In the genomic region with DNA sequence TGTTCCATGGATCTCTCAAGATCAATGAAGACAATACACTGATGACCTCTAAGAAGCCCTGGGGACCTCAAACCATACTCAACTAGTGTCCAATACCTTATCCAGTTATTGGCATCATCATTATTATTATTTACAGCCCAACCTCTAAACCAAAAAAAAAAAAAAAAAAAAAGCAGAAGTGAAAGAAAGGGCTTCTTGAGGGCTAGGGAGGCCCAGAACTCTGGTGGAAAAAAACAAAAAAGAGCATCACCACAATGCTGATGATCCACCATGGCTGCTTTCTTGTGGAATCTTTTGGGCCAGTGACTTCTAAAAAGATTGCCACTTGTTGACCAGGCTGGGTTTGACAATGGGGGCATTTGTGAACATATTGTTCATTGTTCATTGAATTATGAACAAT, we compare ENCODE assay signal across 15 cellular contexts.
DNase-seq lines count a peak whose midpoint lies in the region; ATAC-seq and TF ChIP-seq lines count a peak whose summit lies in the region.
"Had no signal": no experiment of that assay in that cellular context is flagged by ENCODE, and none has a peak within 500 bp of the region (broad histone marks: within the 10 kb centered on the region; RNA-seq: fewer than 3 reads in every experiment).

No MANE protein-coding gene starts in this region.

- TF ChIP-seq CTCF in HFFc6 (IDR thresholded peaks at IDR 0.05): no peak

- no peaks in the 10 kb centered on the region for H3K27me3 ChIP-seq in mesenchymal stem cell (ENCODE audit: control insufficient read depth in 1 of 2, insufficient read depth in 1 of 2, low read length in 2 of 2)
- H3K27me3 ChIP-seq: brain microvascular endothelial cell had no signal

- no peak overlapping the region for H2BK12ac ChIP-seq in mesenchymal stem cell (ENCODE audit: low read length in 2 of 2)

- H3K27ac Mint-ChIP-seq in HFFc6: peak overlapping the region; percentile 85
- H3K27ac Mint-ChIP-seq: T-helper 17 cell had no signal

- no peak overlapping the region for H2BK15ac ChIP-seq in mesenchymal stem cell (ENCODE audit: low read depth, poor library complexity, severe bottlenecking)

- H3K4ac ChIP-seq in mesenchymal stem cell (ENCODE audit: low read depth in 1 of 2, low read length in 2 of 2): no peak overlapping the region

- H3K27me3 Mint-ChIP-seq in HFFc6 (ENCODE audit: insufficient read depth): no peaks in the 10 kb centered on the region

- no peak overlapping the region for H3K9ac ChIP-seq in mesenchymal stem cell (ENCODE audit: low read length)

- no peak overlapping the region for H2BK5ac ChIP-seq in mesenchymal stem cell (ENCODE audit: low read depth, low read length, poor library complexity, severe bottlenecking)

- H3K4me1 Mint-ChIP-seq in HFFc6 (ENCODE audit: low read depth): peaks cover 48% of the 10 kb centered on the region

- intact Hi-C loops in posterior vena cava (cut with DNase I): no loop called here

- H4K8ac ChIP-seq in mesenchymal stem cell (ENCODE audit: low read length): no peak overlapping the region

- H3K79me1 ChIP-seq in mesenchymal stem cell (replicated peaks; ENCODE audit: low read length, poor library complexity, severe bottlenecking): no peaks in the 10 kb centered on the region

- H3K23ac ChIP-seq in mesenchymal stem cell (ENCODE audit: low read length in 2 of 2): no peak overlapping the region

- H3K9me3 ChIP-seq in mesenchymal stem cell (ENCODE audit: control insufficient read depth, low read length): no peaks in the 10 kb centered on the region

- peak; percentile 65 for ATAC-seq in HG03457 (IDR thresholded peaks at IDR 0.05; ENCODE audit: unreplicated experiment)
- ATAC-seq: T-helper 17 cell had no signal

- no peak overlapping the region for H3K14ac ChIP-seq in mesenchymal stem cell (ENCODE audit: low read length in 2 of 2)

- DNase-seq in SIG-M5 treated with dmso at 0.1 percent for 504 hours (lab: John Stamatoyannopoulos, UW; ENCODE audit: unreplicated experiment) (peak; percentile 49), SIG-M5 (lab: John Stamatoyannopoulos, UW) (no peak), HFFc6 (no peak), mesenchymal stem cell (no peak), posterior vena cava (ENCODE audit: low spot score) (no peak), dermis blood vessel endothelial cell (no peak), OCI-M2 (lab: John Stamatoyannopoulos, UW; ENCODE audit: unreplicated experiment) (no peak)
- DNase-seq: brain microvascular endothelial cell; DMS79; islet precursor cell; KBM-7; stimulated activated CD4-positive, alpha-beta T cell treated with anti-CD3 and anti-CD28 coated beads, Interleukin-2, amount 100 ng/mL, for 48 hours; T-helper 17 cell had no signal

- H4K91ac ChIP-seq in mesenchymal stem cell (ENCODE audit: low read length): no peak overlapping the region

- no peak overlapping the region for H2AK5ac ChIP-seq in mesenchymal stem cell (ENCODE audit: low read length, severe bottlenecking)

- H3K9me3 Mint-ChIP-seq in HFFc6: no peaks in the 10 kb centered on the region

- H3K4me2 ChIP-seq in mesenchymal stem cell (ENCODE audit: low read length, poor library complexity, severe bottlenecking): no peak overlapping the region

- no peaks in the 10 kb centered on the region for H3K4me1 ChIP-seq in mesenchymal stem cell (ENCODE audit: control insufficient read depth, insufficient read depth, low read depth, low read length)

- peak overlapping the region; percentile 73 for H3K4me3 Mint-ChIP-seq in HFFc6
- H3K4me3 Mint-ChIP-seq: T-helper 17 cell had no signal

- no peak overlapping the region for H3K27ac ChIP-seq in mesenchymal stem cell (ENCODE audit: low read length, poor library complexity, severe bottlenecking)
- H3K27ac ChIP-seq: 22Rv1, brain microvascular endothelial cell had no signal

- no peaks in the 10 kb centered on the region for H3K36me3 ChIP-seq in mesenchymal stem cell (ENCODE audit: control insufficient read depth in 1 of 2, insufficient read depth in 2 of 2, low read depth in 1 of 2, low read length in 2 of 2)
- H3K36me3 ChIP-seq: brain microvascular endothelial cell had no signal

- H3K4me3 ChIP-seq in mesenchymal stem cell (ENCODE audit: insufficient read depth in 1 of 2, low read depth in 1 of 2, low read length in 2 of 2): no peak overlapping the region

- no peak overlapping the region for H2AFZ ChIP-seq in mesenchymal stem cell (ENCODE audit: low read depth, low read length)

- peak overlapping the region; percentile 19 for H2BK120ac ChIP-seq in mesenchymal stem cell (ENCODE audit: low read depth, low read length)

- H3K36me3 Mint-ChIP-seq in HFFc6 (ENCODE audit: low read depth): no peaks in the 10 kb centered on the region

- no peak overlapping the region for H3K18ac ChIP-seq in mesenchymal stem cell (ENCODE audit: low read depth in 1 of 2, low read length in 2 of 2)
